1 cellular context compared by ENCODE assay signal in genomic region chr22:50582562-50583293, GRCh38.
TF ChIP-seq lines count a peak whose summit lies in the region.

Gene CHKB (minus strand): TSS chr22:50582849. CDS start chr22:50582781, 68 bp downstream.

TF ChIP-seq in HepG2, 621 proteins besides CTCF, POLR2A, EP300 and RAD21 (continued from another document and continues in another):
- TF ChIP-seq CREB3 (CRISPR knock-in tag; IDR thresholded peaks at IDR 0.05) = 0 out of 2 replicates have a peak, but pooled peaks have one; percentile 54
- TF ChIP-seq ATF5 (CRISPR knock-in tag; IDR thresholded peaks at IDR 0.05; ENCODE audit: low read depth) = no peak
- TF ChIP-seq NONO (IDR thresholded peaks at IDR 0.05) = no peak
- TF ChIP-seq NONO (CRISPR knock-in tag; conservative IDR thresholded peaks at IDR 0.05) = peak; percentile 80
- TF ChIP-seq ARHGAP35 (CRISPR knock-in tag; IDR thresholded peaks at IDR 0.05; ENCODE audit: borderline replicate concordance) = no peak
- peak; percentile 72; the same call in 1 of the 2 replicates for TF ChIP-seq MLXIP (CRISPR knock-in tag; IDR thresholded peaks at IDR 0.05; ENCODE audit: borderline replicate concordance)
- no peak for TF ChIP-seq THRA (CRISPR knock-in tag; IDR thresholded peaks at IDR 0.05; ENCODE audit: borderline replicate concordance)
- peak; percentile 53; the same call in 1 of the 2 replicates for TF ChIP-seq KMT2A (CRISPR knock-in tag; IDR thresholded peaks at IDR 0.05)
- peak; percentile 31; the same call in 1 of the 2 replicates for TF ChIP-seq REPIN1 (CRISPR knock-in tag; IDR thresholded peaks at IDR 0.05; ENCODE audit: borderline replicate concordance, low read depth)
- TF ChIP-seq NFYC (CRISPR knock-in tag; IDR thresholded peaks at IDR 0.05) = peak; percentile 88
- no peak for TF ChIP-seq ZNF703 (CRISPR knock-in tag; IDR thresholded peaks at IDR 0.05; ENCODE audit: borderline replicate concordance)
- peak; percentile 72; the same call in 1 of the 2 replicates for TF ChIP-seq SIN3A (IDR thresholded peaks at IDR 0.05; ENCODE audit: borderline replicate concordance, low read depth, low read length)
- TF ChIP-seq STAT5B (CRISPR knock-in tag; IDR thresholded peaks at IDR 0.05) = 0 out of 2 replicates have a peak, but pooled peaks have one; percentile 54
- peak; percentile 61 for TF ChIP-seq TBX2 (CRISPR knock-in tag; IDR thresholded peaks at IDR 0.05; ENCODE audit: borderline replicate concordance)
- TF ChIP-seq NKX3-1 (CRISPR knock-in tag; IDR thresholded peaks at IDR 0.05) = 0 out of 2 replicates have a peak, but pooled peaks have one; percentile 9
- 0 out of 2 replicates have a peak, but pooled peaks have one; percentile 39 for TF ChIP-seq BRCA1 (CRISPR knock-in tag; IDR thresholded peaks at IDR 0.05)
- TF ChIP-seq TOPORS (CRISPR knock-in tag; IDR thresholded peaks at IDR 0.05) = 0 out of 2 replicates have a peak, but pooled peaks have one; percentile 45
- peak; percentile 91 for TF ChIP-seq YEATS4 (CRISPR knock-in tag; IDR thresholded peaks at IDR 0.05; ENCODE audit: borderline replicate concordance)
- TF ChIP-seq ZNF687 (CRISPR knock-in tag; IDR thresholded peaks at IDR 0.05) = peak; percentile 93
- 0 out of 2 replicates have a peak, but pooled peaks have one; percentile 43 for TF ChIP-seq ZNF414 (CRISPR knock-in tag; IDR thresholded peaks at IDR 0.05)
- no peak for TF ChIP-seq ZNF333 (CRISPR knock-in tag; IDR thresholded peaks at IDR 0.05; ENCODE audit: borderline replicate concordance)
- 0 out of 2 replicates have a peak, but pooled peaks have one; percentile 3 for TF ChIP-seq ZNF678 (CRISPR knock-in tag; IDR thresholded peaks at IDR 0.05)
- TF ChIP-seq ZBTB2 (CRISPR knock-in tag; IDR thresholded peaks at IDR 0.05; ENCODE audit: low read depth) = peak; percentile 92
- TF ChIP-seq PHF21A (CRISPR knock-in tag; IDR thresholded peaks at IDR 0.05) = peak; percentile 90
- peak; percentile 12; the same call in 1 of the 2 replicates for TF ChIP-seq ELF1 (CRISPR knock-in tag; IDR thresholded peaks at IDR 0.05)
- TF ChIP-seq U2AF2 (IDR thresholded peaks at IDR 0.05; ENCODE audit: low read depth, low read length) = no peak
- TF ChIP-seq ATF7-NPFF (CRISPR knock-in tag; IDR thresholded peaks at IDR 0.05; ENCODE audit: low read depth) = no peak
- no peak for TF ChIP-seq DBP (CRISPR knock-in tag; IDR thresholded peaks at IDR 0.05; ENCODE audit: not compliant biosample characterization)
- TF ChIP-seq ZNF34 (CRISPR knock-in tag; IDR thresholded peaks at IDR 0.05; ENCODE audit: borderline replicate concordance) = no peak
- no peak for TF ChIP-seq REXO4 (CRISPR knock-in tag; IDR thresholded peaks at IDR 0.05; ENCODE audit: borderline replicate concordance)
- TF ChIP-seq SMC3 (IDR thresholded peaks at IDR 0.05; ENCODE audit: low read length) = no peak
- TF ChIP-seq KDM6A (CRISPR knock-in tag; IDR thresholded peaks at IDR 0.05; ENCODE audit: low read depth) = no peak
- TF ChIP-seq FOXO1 (CRISPR knock-in tag; IDR thresholded peaks at IDR 0.05) = 0 out of 2 replicates have a peak, but pooled peaks have one; percentile 24
- no peak for TF ChIP-seq ADNP (CRISPR knock-in tag; IDR thresholded peaks at IDR 0.05)
- TF ChIP-seq TFE3 (CRISPR knock-in tag; IDR thresholded peaks at IDR 0.05) = peak; percentile 42; the same call in 1 of the 2 replicates
- peak; percentile 98 for TF ChIP-seq NR2C2 (CRISPR knock-in tag; IDR thresholded peaks at IDR 0.05; ENCODE audit: borderline replicate concordance)
- TF ChIP-seq BHLHE40 (IDR thresholded peaks at IDR 0.05; ENCODE audit: low read length) = peak; percentile 38; the same call in 1 of the 2 replicates
- TF ChIP-seq SUZ12 (IDR thresholded peaks at IDR 0.05; ENCODE audit: low read depth, low read length) = no peak
- TF ChIP-seq ZNF574 (CRISPR knock-in tag; IDR thresholded peaks at IDR 0.05) = peak; percentile 52
- peak; percentile 37; the same call in 1 of the 2 replicates for TF ChIP-seq MXD3 (CRISPR knock-in tag; IDR thresholded peaks at IDR 0.05)
